17 cellular contexts compared by ENCODE assay signal in the genomic region with DNA sequence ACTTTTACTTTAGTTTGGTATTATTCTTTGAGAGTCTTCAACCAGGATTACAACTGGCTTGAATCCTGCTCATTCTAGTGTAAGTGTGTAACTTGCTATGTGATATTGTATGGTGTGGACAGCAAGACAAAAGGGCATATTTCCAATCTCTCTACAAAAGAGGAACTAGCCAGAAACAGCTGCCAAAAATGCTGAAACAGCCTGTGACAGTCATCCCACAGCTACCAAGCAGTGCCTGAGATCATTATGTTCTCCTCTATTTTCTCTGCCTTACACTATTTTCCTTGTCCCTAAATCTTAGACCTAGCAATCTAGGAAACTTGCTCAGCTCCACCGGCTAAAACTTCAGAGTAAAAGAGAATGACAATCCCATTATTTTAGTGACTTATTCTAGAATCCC. TPM values are rescaled to one million over a fixed set of nuclear protein-coding genes. Genes with fewer than 3 reads are reported as not detected.
DNase-seq lines count a peak whose midpoint lies in the region; ATAC-seq, FAIRE-seq and TF ChIP-seq lines count a peak whose summit lies in the region.
"Had no signal": no experiment of that assay in that cellular context is flagged by ENCODE, and none has a peak within 500 bp of the region (broad histone marks: within the 10 kb centered on the region; RNA-seq: fewer than 3 reads in every experiment).

No MANE protein-coding gene starts in this region.

- no peaks in the 10 kb centered on the region for H3K9me3 ChIP-seq in GM23248 (ENCODE audit: low read depth)
- no peaks in the 10 kb centered on the region; the same call in 2 of the 3 replicates for H3K9me3 ChIP-seq in GM12878 (replicated peaks; ENCODE audit: control insufficient read depth, insufficient read depth, low read length)
- H3K9me3 ChIP-seq: adrenal gland had no signal

- H3K4me1 ChIP-seq in GM23248 (ENCODE audit: insufficient read depth) (peaks cover 14% of the 10 kb centered on the region), GM12878 (ENCODE audit: control insufficient read depth, insufficient read depth, low read length) (no peaks in the 10 kb centered on the region)
- H3K4me1 ChIP-seq: adrenal gland had no signal

- no peak overlapping the region for H3K27ac Mint-ChIP-seq in nephron progenitor cell
- H3K27ac Mint-ChIP-seq: activated CD8-positive, alpha-beta T cell treated with anti-CD3 and anti-CD28 coated beads, Interleukin-2, amount 10 ng/mL, durations not matched to agents 7 days and 5 days; B cell; GM23338 had no signal

- H3K4me3 ChIP-seq in GM23248 (no peak overlapping the region), GM12878 (no peak overlapping the region)
- H3K4me3 ChIP-seq: adrenal gland, GM23338, SK-N-MC had no signal

- FAIRE-seq in GM12878 (lab: Jason Lieb, UNC): no peak

- in situ Hi-C loops in GM23248 (cut with MboI): no loop called here
- in situ Hi-C loops in GM12878 (cut with MboI): no loop called here

- no peaks in the 10 kb centered on the region for H3K9me2 ChIP-seq in GM23248 (ENCODE audit: insufficient read depth)

- TF ChIP-seq POLR2A in GM12878 (IDR thresholded peaks at IDR 0.05; ENCODE audit: low read depth, low read length): no peak

- no peak for TF ChIP-seq RAD21 in GM12878 (IDR thresholded peaks at IDR 0.05; ENCODE audit: insufficient read depth, low read depth, low read length)

- ATAC-seq in GM12878 (no peak), GM21825 (IDR thresholded peaks at IDR 0.05; ENCODE audit: unreplicated experiment) (no peak)
- ATAC-seq: activated CD8-positive, alpha-beta T cell treated with anti-CD3 and anti-CD28 coated beads, Interleukin-2, amount 10 ng/mL, durations not matched to agents 7 days and 5 days; GM23338 had no signal

- TF ChIP-seq CTCF in GM12878 (IDR thresholded peaks at IDR 0.05 in 2 of 3, conservative IDR thresholded peaks at IDR 0.05 in 1 of 3; ENCODE audit: control insufficient read depth in 2 of 3, extremely low read depth in 1 of 3, insufficient read depth in 1 of 3, low read depth in 3 of 3, low read length in 3 of 3) (no peak), nephron progenitor cell (IDR thresholded peaks at IDR 0.05) (no peak)

- no peaks in the 10 kb centered on the region for H3K27me3 Mint-ChIP-seq in nephron progenitor cell (ENCODE audit: low read depth, poor library complexity)
- H3K27me3 Mint-ChIP-seq: B cell had no signal

- intact Hi-C loops in GM12878 (cut with micrococcal nuclease; ENCODE audit: unreplicated experiment): no loop called here

- H3K9me3 Mint-ChIP-seq in nephron progenitor cell: peaks cover 24% of the 10 kb centered on the region
- H3K9me3 Mint-ChIP-seq: GM23338 had no signal

- H3K36me3 ChIP-seq in GM23248 (ENCODE audit: low read depth): peaks cover 40% of the 10 kb centered on the region
- peaks cover 3 to 16% of the 10 kb centered on the region in 2 experiments; a peak in 3 of 4 replicates for H3K36me3 ChIP-seq in GM12878 (ENCODE audit: control insufficient read depth in 2 of 2, insufficient read depth in 2 of 2, low read length in 1 of 2)

- no peak for TF ChIP-seq EP300 in GM12878 (IDR thresholded peaks at IDR 0.05; ENCODE audit: borderline replicate concordance in 1 of 2, control insufficient read depth in 1 of 2, low read depth in 2 of 2, low read length in 2 of 2)

- SMC1A ChIA-PET in GM12878 (lab: Charles Lee; ENCODE audit: uncharacterized antibody, unreplicated experiment): interaction anchor here (1.2 kb wide), 1 partner anchor 11 kb away, joined by 9 read pairs; no protein-coding TSS in a partner anchor

- peaks cover 40% of the 10 kb centered on the region for H3K79me2 ChIP-seq in GM23248 (ENCODE audit: insufficient read depth)
- no peaks in the 10 kb centered on the region for H3K79me2 ChIP-seq in GM12878 (ENCODE audit: control insufficient read depth, insufficient read depth, low read length)

- H3K36me3 Mint-ChIP-seq in nephron progenitor cell (ENCODE audit: low read depth): peaks cover 75% of the 10 kb centered on the region

- no TSS peak for BruUV-seq in GM12878 (replicated peaks; lab: Mats Ljungman, UMichigan)

- CTCF ChIA-PET in GM12878 (lab: Yijun Ruan, JAX): interaction anchor here (1.0 to 1.2 kb wide), 3 partner anchors 14 to 97 kb away, joined by 3 to 4 read pairs (median 3); no protein-coding TSS in a partner anchor

- WGBS in GM23248 (ENCODE audit: low coverage in 1 of 2, low lambda C conversion rate in 2 of 2, missing lambda C conversion rate in 2 of 2), 2 experiments: 57 to 59% methylated on average over 1 of the region's 1 CpG
- 84% methylated on average over 1 of the region's 1 CpG for WGBS in GM12878 (ENCODE audit: insufficient coverage, insufficient replicate concordance, low lambda C conversion rate, missing lambda C conversion rate)

- H3K4me3 Mint-ChIP-seq in nephron progenitor cell: no peak overlapping the region
- H3K4me3 Mint-ChIP-seq: activated CD8-positive, alpha-beta T cell treated with anti-CD3 and anti-CD28 coated beads, Interleukin-2, amount 10 ng/mL, durations not matched to agents 7 days and 5 days; B cell; GM23338 had no signal

- H3K9ac ChIP-seq in GM23248: no peak overlapping the region
- no peak overlapping the region for H3K9ac ChIP-seq in GM12878 (ENCODE audit: control insufficient read depth, insufficient read depth, low read length)

- no peak overlapping the region for H3K4me2 ChIP-seq in GM23248 (ENCODE audit: unreplicated experiment)
- no peak overlapping the region for H3K4me2 ChIP-seq in GM12878 (ENCODE audit: control insufficient read depth, insufficient read depth)
- H3K4me2 ChIP-seq: GM23338 had no signal

- H3K27me3 ChIP-seq in GM23248 (replicated peaks; ENCODE audit: insufficient read depth) (no peaks in the 10 kb centered on the region), GM12878 (replicated peaks in 1 of 2; ENCODE audit: control insufficient read depth in 2 of 2, insufficient read depth in 2 of 2, low read length in 1 of 2) (no peaks in the 10 kb centered on the region)
- H3K27me3 ChIP-seq: adrenal gland had no signal

- RAD21 ChIA-PET in GM12878 (lab: Charles Lee; ENCODE audit: unreplicated experiment): interaction anchor here (1.0 to 1.4 kb wide), 3 partner anchors 12 to 191 kb away, joined by 3 to 6 read pairs (median 3); no protein-coding TSS in a partner anchor

- 0 out of 2 replicates have a peak, but pooled peaks cover 5% of the 10 kb centered on the region for H3F3A ChIP-seq in GM23248 (ENCODE audit: insufficient read depth)

- H4K20me1 ChIP-seq in GM23248 (ENCODE audit: insufficient read depth): no peaks in the 10 kb centered on the region
- H4K20me1 ChIP-seq in GM12878 (ENCODE audit: control insufficient read depth, insufficient read depth): no peaks in the 10 kb centered on the region

- no peak overlapping the region for H3K27ac ChIP-seq in GM23248
- H3K27ac ChIP-seq in GM12878 (ENCODE audit: control insufficient read depth, insufficient read depth): no peak overlapping the region
- H3K27ac ChIP-seq: SK-N-MC had no signal

- H2AFZ ChIP-seq in GM23248 (no peak overlapping the region), GM12878 (ENCODE audit: control insufficient read depth, low read depth, low read length) (no peak overlapping the region)
- H2AFZ ChIP-seq: GM23338 had no signal

- H3K4me1 Mint-ChIP-seq in nephron progenitor cell: no peaks in the 10 kb centered on the region
- H3K4me1 Mint-ChIP-seq: B cell, GM23338 had no signal

- DNase-seq in GM23248 (peak; percentile 19), NOMO-1 treated with DMSO at 0.1 percent for 48 hours (lab: John Stamatoyannopoulos, UW; ENCODE audit: unreplicated experiment) (peak; percentile 43), GM12878 (ENCODE audit: low read depth, low spot score) (no peak), medulla oblongata (ENCODE audit: extremely low spot score) (peak; percentile 57), GM19238 (ENCODE audit: insufficient read length, low spot score) (no peak), NCI-H1092 (lab: John Stamatoyannopoulos, UW) (no peak), nephron progenitor cell (no peak)
- DNase-seq: activated CD8-positive, alpha-beta T cell treated with anti-CD3 and anti-CD28 coated beads, Interleukin-2, amount 10 ng/mL, durations not matched to agents 7 days and 5 days; DMS153; foreskin melanocyte; mesenchymal stem cell; NCI-H2081 had no signal

- POLR2A ChIA-PET in GM12878 (lab: Charles Lee): no interaction called here

TF ChIP-seq in GM12878, 131 proteins besides CTCF, POLR2A, EP300 and RAD21:
- TF ChIP-seq SP1 (IDR thresholded peaks at IDR 0.05; ENCODE audit: low read depth, low read length) (no peak), SPI1 (IDR thresholded peaks at IDR 0.05; ENCODE audit: borderline replicate concordance, insufficient read depth, low read depth, low read length) (peak; percentile 41; the same call in 1 of the 2 replicates)

RNA-seq across cellular contexts. Expression of a gene that starts 42.8 kb away (rescaled TPM):
- 173 TPM in 2 replicates for total RNA-seq in GM23248 (2014; rRNA removed; shearing (Covaris generic))
- 96.9 and 103 TPM in 2 replicates for polyA plus RNA-seq in GM23248 (2016; fragmentation: Nextera tagmentation; extraction: Ambion mirVana)
- 157 and 170 TPM in 2 replicates for total RNA-seq in GM12878 (2013; cell fraction: nucleolus; rRNA removed)
- total RNA-seq in GM12878 (2014; rRNA removed): 86.0 and 94.8 TPM in 2 replicates
- 70.3 and 71.1 TPM in 2 replicates for total RNA-seq in GM12878 (2014; rRNA removed; fragmentation: Illumina TruSeq; extraction: Trizol)
- total RNA-seq in GM12878 (2021): 67.5 and 74.0 TPM in 2 replicates
- polyA plus RNA-seq in GM12878 (2011; ENCODE audit: low read depth): 71.2 TPM
- polyA plus RNA-seq in GM12878 (2011; rRNA removed): 124 and 175 TPM in 2 replicates
- 66.5 and 87.5 TPM in 2 replicates for polyA plus RNA-seq in GM12878 (2011; cell fraction: cytosol; rRNA removed)
- 60.9 and 65.7 TPM in 2 replicates for polyA plus RNA-seq in GM12878 (2011; cell fraction: nucleus; rRNA removed)
- polyA plus RNA-seq in GM12878 (2012): 55.6 and 56.1 TPM in 2 replicates
- 82.9 and 103 TPM in 2 replicates for polyA plus RNA-seq in GM12878 (2014; fragmentation: Illumina TruSeq; extraction: Trizol)
- 10 to 100 TPM; 60.0 to 86.4 TPM for polyA plus RNA-seq in GM12878 (2014; fragmentation: Nextera tagmentation; extraction: Ambion mirVana)
- 61.2 and 78.2 TPM in 2 replicates for polyA plus RNA-seq in GM12878 (2014; rRNA removed)
- 10 to 100 TPM; 89.4 to 97.6 TPM for polyA plus RNA-seq in GM12878 (2016; fragmentation: Nextera tagmentation; extraction: Ambion mirVana)
- 80.2 and 92.5 TPM in 2 replicates for polyA minus RNA-seq in GM12878 (2011; rRNA and poly(A)+ RNA removed)
- polyA minus RNA-seq in GM12878 (2011; cell fraction: cytosol; rRNA and poly(A)+ RNA removed): 37.4 and 44.0 TPM in 2 replicates
- 58.4 and 66.6 TPM in 2 replicates for polyA minus RNA-seq in GM12878 (2011; cell fraction: nucleus; rRNA and poly(A)+ RNA removed)

Comparison
In these comparisons a context has a peak if more than half of its experiments do, and no peak if none do; other contexts are left out.
1. DNase-seq: peak in GM23248 (single experiment), NOMO-1 treated with DMSO at 0.1 percent for 48 hours (single experiment) and medulla oblongata (single experiment); none in GM12878 (single experiment), GM19238 (single experiment), NCI-H1092 (single experiment) and nephron progenitor cell (single experiment).